ENCODE assay signal across 8 cellular contexts in the genomic region with DNA sequence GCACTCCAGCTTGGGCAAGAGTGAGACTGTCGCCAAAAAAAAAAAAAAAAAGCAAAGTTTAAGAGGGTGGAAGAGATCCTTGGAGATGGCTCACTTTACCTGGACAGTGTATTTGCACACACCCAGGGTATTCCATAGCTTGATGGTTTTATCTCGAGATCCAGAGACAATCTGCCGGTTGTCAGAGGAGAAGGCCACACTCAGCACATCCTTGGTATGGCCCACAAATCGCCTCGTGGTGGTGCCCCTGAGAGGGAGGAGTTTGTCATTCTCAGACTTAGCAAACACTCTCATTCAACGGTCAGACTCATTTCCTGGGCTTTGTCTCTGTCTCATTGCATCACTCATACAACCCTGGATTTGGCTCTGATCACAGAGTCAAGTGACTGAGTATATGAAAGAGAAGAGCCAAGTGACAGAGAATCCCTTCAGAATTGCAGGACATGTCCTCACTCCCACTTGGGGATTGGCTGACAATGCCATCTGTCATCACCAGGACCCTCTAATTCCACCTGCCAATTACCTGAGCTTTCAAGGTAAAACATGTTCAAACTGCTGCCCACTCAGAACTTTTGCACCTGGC. TPM values are rescaled to one million over a fixed set of nuclear protein-coding genes. Genes with fewer than 3 reads are reported as not detected.
DNase-seq lines count a peak whose midpoint lies in the region; ATAC-seq and TF ChIP-seq lines count a peak whose summit lies in the region.

No MANE protein-coding gene starts in this region.

- H3K4me3 Mint-ChIP-seq in natural killer cell, result peak overlapping the region; percentile 98

- no peaks in the 10 kb centered on the region for H3K9me2 ChIP-seq in OCI-LY7 (ENCODE audit: insufficient read depth, low read length)

- peak overlapping the region; percentile 98 to 99 for H3K27ac Mint-ChIP-seq in natural killer cell

- peaks cover 50% of the 10 kb centered on the region for H4K20me1 ChIP-seq in OCI-LY7 (ENCODE audit: insufficient read depth, low read length)

- peak overlapping the region; percentile 98 for H3K4me2 ChIP-seq in OCI-LY7 (ENCODE audit: low read length)

- H3K36me3 Mint-ChIP-seq in natural killer cell, result peaks cover 19% of the 10 kb centered on the region

- no TSS peak for BruUV-seq in OCI-LY7 (replicated peaks; lab: Mats Ljungman, UMichigan)

- peak overlapping the region; percentile 96 for H3K9ac ChIP-seq in ES-I3 (ENCODE audit: low read depth, low read length)

- peaks cover 54 to 66% of the 10 kb centered on the region in 2 donors for H3K4me1 Mint-ChIP-seq in natural killer cell

- peaks cover 51% of the 10 kb centered on the region for H3K36me3 ChIP-seq in ES-I3 (ENCODE audit: insufficient read depth, low read length)
- H3K36me3 ChIP-seq in OCI-LY7 (ENCODE audit: insufficient read depth, low read length), result peaks cover 71% of the 10 kb centered on the region

- in situ Hi-C loops in G401 (cut with HindIII; ENCODE audit: low sequenced_read_pairs), result no loop called here

- no peaks in the 10 kb centered on the region for H3K27me3 Mint-ChIP-seq in natural killer cell (ENCODE audit: low read depth in 2 of 2)

- no peaks in the 10 kb centered on the region for H3K9me3 Mint-ChIP-seq in natural killer cell

- DNase-seq in OCI-LY7 (ENCODE audit: low spot score) (peak; percentile 73), choroid plexus epithelial cell (ENCODE audit: low read depth) (peak; percentile 91), natural killer cell (no peak), G401 (ENCODE audit: low spot score) (no peak)

- H3K79me2 ChIP-seq in OCI-LY7 (ENCODE audit: insufficient read depth, low read depth, low read length), result peaks cover 76% of the 10 kb centered on the region

- H3K4me1 ChIP-seq in ES-I3 (ENCODE audit: insufficient read depth, low read length), result peaks cover 18% of the 10 kb centered on the region
- peaks cover 32% of the 10 kb centered on the region for H3K4me1 ChIP-seq in OCI-LY7 (ENCODE audit: insufficient read depth, low read length, poor library complexity, severe bottlenecking)

- intact Hi-C loops in OCI-LY7 (cut with micrococcal nuclease; ENCODE audit: unreplicated experiment), result no loop called here
- intact Hi-C loops in natural killer cell (cut with micrococcal nuclease), result no loop called here

- POLR2A ChIA-PET in OCI-LY7 (lab: Charles Lee), result interaction anchor here (0.6 to 1.0 kb wide), 6 partner anchors 8 to 444 kb away, joined by 3 to 7 read pairs (median 4); no protein-coding TSS in a partner anchor

- no peaks in the 10 kb centered on the region for H3K9me3 ChIP-seq in ES-I3 (ENCODE audit: control insufficient read depth, insufficient read depth, low read length)
- no peaks in the 10 kb centered on the region for H3K9me3 ChIP-seq in OCI-LY7 (ENCODE audit: low read length)

- H3K27ac ChIP-seq in OCI-LY7 (ENCODE audit: low read depth, low read length, poor library complexity, severe bottlenecking), result peak overlapping the region; percentile 89

- CTCF ChIA-PET in OCI-LY7 (lab: Charles Lee; ENCODE audit: unreplicated experiment), result no interaction called here

- H2AFZ ChIP-seq in OCI-LY7 (ENCODE audit: low read length), result no peak overlapping the region

- TF ChIP-seq CTCF in OCI-LY7 (conservative IDR thresholded peaks at IDR 0.05; ENCODE audit: low read length) (peak; percentile 30; the same call in 1 of the 2 replicates), choroid plexus epithelial cell (conservative IDR thresholded peaks at IDR 0.05; ENCODE audit: low read depth, low read length) (peak; percentile 24), natural killer cell (IDR thresholded peaks at IDR 0.05) (no peak)

- ATAC-seq in natural killer cell (peak; percentile 11 to 40 (median 24)), HG03135 (IDR thresholded peaks at IDR 0.05; ENCODE audit: unreplicated experiment) (no peak), HG02938 (IDR thresholded peaks at IDR 0.05; ENCODE audit: unreplicated experiment) (no peak), HG02642 (IDR thresholded peaks at IDR 0.05; ENCODE audit: poor library complexity, unreplicated experiment) (no peak)

- H3K4me3 ChIP-seq in OCI-LY7 (ENCODE audit: low read depth, low read length, poor library complexity, severe bottlenecking) (peak overlapping the region; percentile 89), choroid plexus epithelial cell (ENCODE audit: low read depth, low read length) (peak overlapping the region; percentile 98)

RNA-seq across cellular contexts. Expression of gene RACK1, which starts 2.2 kb away (rescaled TPM):
- total RNA-seq in OCI-LY7 (2014; rRNA removed; shearing (Covaris generic)), result 4,583 and 5,614 TPM in 2 replicates
- total RNA-seq in OCI-LY7 (2022) (2,077 and 2,357 TPM in 2 replicates), natural killer cell (1,000 to 10,000 TPM; 1,089 to 1,233 (median 1,138) TPM)
- 4,601 and 5,352 TPM in 2 replicates for total RNA-seq in G401 (2014; rRNA removed; shearing (Covaris generic))

RNA-seq across cellular contexts. Expression of gene TRIM41, which starts 18.4 kb away (rescaled TPM):
- total RNA-seq in OCI-LY7 (2014; rRNA removed; shearing (Covaris generic)), result 30.2 and 30.4 TPM in 2 replicates
- total RNA-seq in OCI-LY7 (2022) (68.2 and 73.4 TPM in 2 replicates), natural killer cell (10 to 100 TPM; 33.4 to 41.6 (median 36.0) TPM)
- total RNA-seq in G401 (2014; rRNA removed; shearing (Covaris generic)), result 23.0 and 27.3 TPM in 2 replicates

RNA-seq across cellular contexts. Expression of gene TRIM52, which starts 19.5 kb away (rescaled TPM):
- 16.1 and 25.1 TPM in 2 replicates for total RNA-seq in OCI-LY7 (2014; rRNA removed; shearing (Covaris generic))
- total RNA-seq in OCI-LY7 (2022) (33.5 and 34.5 TPM in 2 replicates), natural killer cell (10 to 100 TPM; 43.4 to 60.0 (median 44.4) TPM)
- total RNA-seq in G401 (2014; rRNA removed; shearing (Covaris generic)), result 2.5 and 3.6 TPM in 2 replicates

RNA-seq across cellular contexts. Expression of gene TRIM7, which starts 36.5 kb away (rescaled TPM):
- total RNA-seq in OCI-LY7 (2014; rRNA removed; shearing (Covaris generic)), result 0.22 and 0.44 TPM in 2 replicates
- total RNA-seq in OCI-LY7 (2022), result 1.8 and 2.2 TPM in 2 replicates
- total RNA-seq in natural killer cell, result 1 to 10 TPM in 1 of 3 donors, under 1 TPM in 1, not detected in 1; 0.73 to 1.2 TPM
- 3.9 and 5.1 TPM in 2 replicates for total RNA-seq in G401 (2014; rRNA removed; shearing (Covaris generic))

Comparison
In these comparisons a context has a peak if more than half of its experiments do, and no peak if none do; other contexts are left out.
1. DNase-seq: peak in OCI-LY7 (single experiment) and choroid plexus epithelial cell (single experiment); none in natural killer cell (single experiment) and G401 (single experiment).
2. ATAC-seq: peak in natural killer cell (3 of 3); none in HG03135 (single experiment), HG02938 (single experiment) and HG02642 (single experiment).